15 cellular contexts compared by ENCODE assay signal in genomic region chr22:37920131-37920530, GRCh38. TPM values are rescaled to one million over a fixed set of nuclear protein-coding genes. Genes with fewer than 3 reads are reported as not detected.
DNase-seq lines count a peak whose midpoint lies in the region; ATAC-seq and TF ChIP-seq lines count a peak whose summit lies in the region.
"Had no signal": no experiment of that assay in that cellular context is flagged by ENCODE, and none has a peak within 500 bp of the region (broad histone marks: within the 10 kb centered on the region; RNA-seq: fewer than 3 reads in every experiment).

No MANE protein-coding gene starts in this region.

- POLR2A ChIA-PET in activated CD8-positive, alpha-beta T cell treated with anti-CD3 and anti-CD28 coated beads, Interleukin-2, amount 10 ng/mL, durations not matched to agents 7 days and 5 days (lab: Charles Lee), result interaction anchor here (1.0 kb wide), 1 partner anchor 14 kb away, joined by 3 read pairs; the partner anchor contains the start of gene MICALL1

- CTCF ChIA-PET in activated CD8-positive, alpha-beta T cell treated with anti-CD3 and anti-CD28 coated beads, Interleukin-2, amount 10 ng/mL, durations not matched to agents 7 days and 5 days (lab: Charles Lee), result interaction anchor here (1.1 to 1.5 kb wide), 2 partner anchors 13 to 14 kb away, joined by 5 to 6 read pairs; no protein-coding TSS in a partner anchor

- H3K27me3 Mint-ChIP-seq in activated CD8-positive, alpha-beta T cell treated with anti-CD3 and anti-CD28 coated beads, Interleukin-2, amount 10 ng/mL, durations not matched to agents 7 days and 5 days (ENCODE audit: low read depth), result no peaks in the 10 kb centered on the region
- no peaks in the 10 kb centered on the region for H3K27me3 Mint-ChIP-seq in naive B cell

- peak overlapping the region; percentile 56 for H3K4me3 Mint-ChIP-seq in activated CD8-positive, alpha-beta T cell treated with anti-CD3 and anti-CD28 coated beads, Interleukin-2, amount 10 ng/mL, durations not matched to agents 7 days and 5 days
- peak overlapping the region; percentile 28 to 86 (median 73) for H3K4me3 Mint-ChIP-seq in naive B cell

- H3K9me3 Mint-ChIP-seq in activated CD8-positive, alpha-beta T cell treated with anti-CD3 and anti-CD28 coated beads, Interleukin-2, amount 10 ng/mL, durations not matched to agents 7 days and 5 days (ENCODE audit: insufficient read depth), result no peaks in the 10 kb centered on the region
- no peaks in the 10 kb centered on the region for H3K9me3 Mint-ChIP-seq in naive B cell

- H3K4me1 Mint-ChIP-seq in activated CD8-positive, alpha-beta T cell treated with anti-CD3 and anti-CD28 coated beads, Interleukin-2, amount 10 ng/mL, durations not matched to agents 7 days and 5 days (ENCODE audit: low read depth), result peaks cover 8% of the 10 kb centered on the region
- H3K4me1 Mint-ChIP-seq in naive B cell, result peaks cover 5 to 16% (median 12%) of the 10 kb centered on the region in 3 donors

- no peak for TF ChIP-seq CTCF in HL-60 (IDR thresholded peaks at IDR 0.05; ENCODE audit: insufficient read depth, low read length)
- no peak for TF ChIP-seq CTCF in dorsolateral prefrontal cortex (IDR thresholded peaks at IDR 0.05 in 54 of 56, conservative IDR thresholded peaks at IDR 0.05 in 2 of 56; ENCODE audit: low read depth in 1 of 56, partially characterized antibody in 56 of 56)

- ATAC-seq in activated CD8-positive, alpha-beta T cell treated with anti-CD3 and anti-CD28 coated beads, Interleukin-2, amount 10 ng/mL, durations not matched to agents 7 days and 5 days, result peak; percentile 36
- ATAC-seq in naive B cell (ENCODE audit: low read depth in 2 of 2), result peak; percentile 61 to 71
- ATAC-seq: heart left ventricle had no signal

- peaks cover 7% of the 10 kb centered on the region for H3K36me3 Mint-ChIP-seq in activated CD8-positive, alpha-beta T cell treated with anti-CD3 and anti-CD28 coated beads, Interleukin-2, amount 10 ng/mL, durations not matched to agents 7 days and 5 days (ENCODE audit: low read depth)
- peaks cover 0 to 6% of the 10 kb centered on the region in 2 donors for H3K36me3 Mint-ChIP-seq in naive B cell

- H3K4me3 ChIP-seq in HL-60 (replicated peaks; ENCODE audit: insufficient read depth, low read length), result no peak overlapping the region
- no peak overlapping the region for H3K4me3 ChIP-seq in dorsolateral prefrontal cortex
- H3K4me3 ChIP-seq: heart left ventricle had no signal

- peak overlapping the region; percentile 93 for H3K27ac Mint-ChIP-seq in activated CD8-positive, alpha-beta T cell treated with anti-CD3 and anti-CD28 coated beads, Interleukin-2, amount 10 ng/mL, durations not matched to agents 7 days and 5 days
- H3K27ac Mint-ChIP-seq in naive B cell, result peak overlapping the region; percentile 92 to 95 (median 92)

- DNase-seq in CD1c-positive myeloid dendritic cell (ENCODE audit: extremely low spot score) (peak; percentile 34), HL-60 (ENCODE audit: low read depth in 1 of 2, low spot score in 1 of 2) (peak in 1 of 2 experiments; percentile 22), naive B cell (peak; percentile 23), dorsolateral prefrontal cortex (no peak), DMS53 treated with DMSO at 0.1 percent for 48 hours (lab: John Stamatoyannopoulos, UW; ENCODE audit: unreplicated experiment) (no peak), posterior vena cava (ENCODE audit: low spot score) (no peak), NCI-H1092 treated with DMSO at 0.1 percent for 48 hours (lab: John Stamatoyannopoulos, UW) (no peak)
- DNase-seq in activated CD8-positive, alpha-beta T cell treated with anti-CD3 and anti-CD28 coated beads, Interleukin-2, amount 10 ng/mL, durations not matched to agents 7 days and 5 days, result no peak
- DNase-seq: amygdala; kidney glomerular epithelial cell; NCI-H1417 treated with DMSO at 0.1 percent for 48 hours; retina; stimulated activated CD4-positive, alpha-beta T cell treated with anti-CD3 and anti-CD28 coated beads, Interleukin-2, amount 100 ng/mL, for 48 hours had no signal

- peak overlapping the region; percentile 41 for H3K27ac ChIP-seq in HL-60 (replicated peaks)
- H3K27ac ChIP-seq in dorsolateral prefrontal cortex, result peak overlapping the region in 1 of 59 donors; percentile 3

- H3K27me3 ChIP-seq in HL-60 (ENCODE audit: insufficient read depth, poor library complexity, severe bottlenecking), result no peaks in the 10 kb centered on the region
- no peaks in the 10 kb centered on the region for H3K27me3 ChIP-seq in dorsolateral prefrontal cortex
- H3K27me3 ChIP-seq: heart left ventricle had no signal

- intact Hi-C loops in dorsolateral prefrontal cortex (cut with DNase I), result no loop called here
- intact Hi-C loops in posterior vena cava (cut with DNase I), result no loop called here

RNA-seq across cellular contexts. Expression of gene MICALL1, which starts 14.0 kb away (rescaled TPM):
- 10 to 100 TPM; 21.3 to 24.5 TPM for total RNA-seq in activated CD8-positive, alpha-beta T cell treated with anti-CD3 and anti-CD28 coated beads, Interleukin-2, amount 10 ng/mL, durations not matched to agents 7 days and 5 days
- polyA plus RNA-seq in naive B cell (ENCODE audit: low read depth in 6 of 6), result 1 to 10 TPM; 2.6 to 8.0 (median 3.1) TPM
- total RNA-seq in dorsolateral prefrontal cortex (10 to 100 TPM in 117 of 120 experiments, 1 to 10 TPM in 3; 7.5 to 65.7 (median 19.8) TPM), posterior vena cava (10 to 100 TPM; 77.0 to 80.8 TPM)

RNA-seq across cellular contexts. Expression of gene C22orf23, which starts 33.3 kb away (rescaled TPM):
- total RNA-seq in activated CD8-positive, alpha-beta T cell treated with anti-CD3 and anti-CD28 coated beads, Interleukin-2, amount 10 ng/mL, durations not matched to agents 7 days and 5 days, result not detected
- not detected for polyA plus RNA-seq in naive B cell (ENCODE audit: low read depth in 6 of 6)
- total RNA-seq in dorsolateral prefrontal cortex (1 to 10 TPM in 69 of 120 experiments, under 1 TPM in 46, not detected in 5; 0.25 to 2.9 (median 1.1) TPM), posterior vena cava (under 1 TPM; 0.32 to 0.33 TPM)
- total RNA-seq: G401 had no signal

RNA-seq across cellular contexts. Expression of gene POLR2F, which starts 33.4 kb away (rescaled TPM):
- 10 to 100 TPM; 71.7 to 73.8 TPM for total RNA-seq in activated CD8-positive, alpha-beta T cell treated with anti-CD3 and anti-CD28 coated beads, Interleukin-2, amount 10 ng/mL, durations not matched to agents 7 days and 5 days
- polyA plus RNA-seq in naive B cell (ENCODE audit: low read depth in 6 of 6), result 100 to 1,000 TPM; 113 to 131 (median 123) TPM
- total RNA-seq in dorsolateral prefrontal cortex (100 to 1,000 TPM in 66 of 120 experiments, 10 to 100 TPM in 54; 64.4 to 251 (median 103) TPM), posterior vena cava (10 to 100 TPM; 46.5 to 60.2 TPM)

Comparison
In these comparisons a context has a peak if more than half of its experiments do, and no peak if none do; other contexts are left out.
1. DNase-seq: peak in CD1c-positive myeloid dendritic cell (single experiment) and naive B cell (single experiment); none in activated CD8-positive, alpha-beta T cell treated with anti-CD3 and anti-CD28 coated beads, Interleukin-2, amount 10 ng/mL, durations not matched to agents 7 days and 5 days (single experiment), dorsolateral prefrontal cortex (0 of 10), DMS53 treated with DMSO at 0.1 percent for 48 hours (single experiment), posterior vena cava (single experiment) and NCI-H1092 treated with DMSO at 0.1 percent for 48 hours (single experiment).